11 cellular contexts compared by ENCODE assay signal in the genomic region with DNA sequence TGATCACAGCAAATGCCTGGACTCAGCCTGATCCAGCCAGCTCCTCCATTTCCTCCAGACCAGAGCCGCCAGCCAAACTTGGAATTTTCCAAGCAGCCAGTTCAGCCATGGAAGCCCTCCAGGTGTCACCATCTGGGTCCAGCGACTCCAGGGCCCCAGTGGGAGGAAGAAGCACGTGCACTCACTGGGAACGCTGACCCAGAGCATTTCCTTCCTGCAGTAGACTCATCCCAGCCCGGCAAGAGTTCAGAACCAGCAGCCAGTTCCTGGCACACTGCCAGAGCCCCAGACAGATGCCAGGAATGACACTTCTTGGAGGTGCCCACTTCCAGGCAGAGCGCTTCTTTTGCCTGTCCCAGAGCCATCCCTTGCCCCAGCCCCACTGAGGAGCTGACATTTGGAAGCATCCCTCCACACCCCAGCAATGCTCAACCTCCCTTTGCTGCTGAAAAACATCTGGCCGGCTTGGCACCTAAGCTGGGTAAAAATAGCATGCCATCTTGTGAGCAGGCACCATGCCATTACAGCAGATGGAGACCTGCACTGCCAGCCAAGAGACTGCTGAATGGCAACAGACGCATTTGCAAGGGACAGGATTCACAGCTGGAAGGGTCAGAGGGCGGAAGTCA.
DNase-seq lines count a peak whose midpoint lies in the region; FAIRE-seq lines count a peak whose summit lies in the region.
"Had no signal": no experiment of that assay in that cellular context is flagged by ENCODE, and none has a peak within 500 bp of the region (broad histone marks: within the 10 kb centered on the region; RNA-seq: fewer than 3 reads in every experiment).

No MANE protein-coding gene starts in this region.

- no peaks in the 10 kb centered on the region for H3K9me3 ChIP-seq in subcutaneous abdominal adipose tissue (ENCODE audit: control insufficient read depth in 5 of 5, low read length in 5 of 5)
- H3K9me3 ChIP-seq: Caco-2 had no signal

- peaks cover 14 to 38% (median 32%) of the 10 kb centered on the region in 5 donors for H3K4me1 ChIP-seq in subcutaneous abdominal adipose tissue (ENCODE audit: control insufficient read depth in 5 of 5, insufficient read depth in 5 of 5, low read length in 5 of 5)
- H3K4me1 ChIP-seq: Caco-2 had no signal

- H3K9ac ChIP-seq in subcutaneous abdominal adipose tissue (ENCODE audit: low read length in 5 of 5): peak overlapping the region in 1 of 5 donors; percentile 13

- H3K27me3 ChIP-seq in layer of hippocampus (ENCODE audit: control insufficient read depth, insufficient read depth, low read length): no peaks in the 10 kb centered on the region
- no peaks in the 10 kb centered on the region for H3K27me3 ChIP-seq in subcutaneous abdominal adipose tissue (ENCODE audit: control insufficient read depth in 5 of 5, insufficient read depth in 4 of 5, low read length in 5 of 5)

- DNase-seq in M059J (ENCODE audit: low read depth): peak; percentile 4
- DNase-seq in cerebellar cortex (ENCODE audit: low spot score): peak; percentile 60
- DNase-seq in germinal center (ENCODE audit: low spot score): no peak
- DNase-seq in HTR-8/SVneo (ENCODE audit: insufficient read length, low spot score): no peak
- no peak for DNase-seq in SKM-1 treated with dmso at 0.1 percent for 144 hours (lab: John Stamatoyannopoulos, UW; ENCODE audit: unreplicated experiment)
- DNase-seq in NAMALWA (ENCODE audit: low spot score): no peak
- DNase-seq: activated T-cell treated with anti-CD3 and anti-CD28 coated beads, Interleukin-2, amount 50 U/mL, for 72 hours; Caco-2 had no signal

- H3K27ac ChIP-seq in layer of hippocampus (ENCODE audit: low read depth, low read length) (peak overlapping the region; percentile 54), subcutaneous abdominal adipose tissue (ENCODE audit: low read depth, low read length) (peak overlapping the region; percentile 16)

- no peak for FAIRE-seq in HTR-8/SVneo (lab: Jason Lieb, UNC)
- FAIRE-seq: frontal cortex had no signal

- H3K4me3 ChIP-seq in subcutaneous abdominal adipose tissue (ENCODE audit: low read depth in 1 of 5, low read length in 5 of 5): no peak overlapping the region

- no peaks in the 10 kb centered on the region for H3K36me3 ChIP-seq in subcutaneous abdominal adipose tissue (ENCODE audit: control insufficient read depth in 5 of 5, insufficient read depth in 5 of 5, low read length in 5 of 5)

Comparison
In these comparisons a context has a peak if more than half of its experiments do, and no peak if none do; other contexts are left out.
1. DNase-seq: peak in M059J (single experiment) and cerebellar cortex (single experiment); none in germinal center (single experiment), HTR-8/SVneo (single experiment), SKM-1 treated with dmso at 0.1 percent for 144 hours (single experiment) and NAMALWA (single experiment).